In genomic region chr13:33330483-33330882, GRCh38 we compare ENCODE assay signal across 28 cellular contexts. TPM values are rescaled to one million over a fixed set of nuclear protein-coding genes. Genes with fewer than 3 reads are reported as not detected.
"Had no signal": no experiment of that assay in that cellular context is flagged by ENCODE, and none has a peak within 500 bp of the region (broad histone marks: within the 10 kb centered on the region; RNA-seq: fewer than 3 reads in every experiment).

No MANE protein-coding gene starts in this region.

- FAIRE-seq: pancreas, small intestine, urothelium cell line had no signal

- DNase-seq: hypothalamus; islet precursor cell; lower lobe of right lung; mammary epithelial cell; mesenchymal stem cell; naive thymus-derived CD8-positive, alpha-beta T cell; nucleus accumbens; pancreas; posterior cingulate gyrus; retina; right cardiac atrium; sigmoid colon; small intestine; spleen; stimulated activated CD4-positive, alpha-beta T cell treated with anti-CD3 and anti-CD28 coated beads, Interleukin-4, amount 100 ng/mL, for 24 hours; stimulated activated naive CD4-positive, alpha-beta T cell; tibial artery; trophoblast cell; upper lobe of right lung had no signal

- H3K36me3 ChIP-seq: lower lobe of right lung, pancreas, prostate gland, sigmoid colon, spleen, suprapubic skin, thoracic aorta, tibial artery, upper lobe of right lung had no signal

- H3K4me1 ChIP-seq: pancreas, prostate gland, spleen, suprapubic skin, tibial artery, upper lobe of right lung had no signal

- H3K4me1 Mint-ChIP-seq: naive thymus-derived CD8-positive, alpha-beta T cell; stimulated activated effector memory CD8-positive, alpha-beta T cell treated with anti-CD3 and anti-CD28 coated beads, Interleukin-12 subunit alpha, Interleukin-12 subunit beta, amount 100 ng/mL, for 72 hours had no signal

- H3K9me3 ChIP-seq: lower lobe of right lung, pancreas, prostate gland, sigmoid colon, spleen, suprapubic skin, thoracic aorta, tibial artery, upper lobe of right lung had no signal

- H3K9me3 Mint-ChIP-seq: naive thymus-derived CD8-positive, alpha-beta T cell; nephron; neural crest cell; stimulated activated effector memory CD8-positive, alpha-beta T cell treated with anti-CD3 and anti-CD28 coated beads, Interleukin-12 subunit alpha, Interleukin-12 subunit beta, amount 100 ng/mL, for 72 hours; stimulated activated naive CD8-positive, alpha-beta T cell treated with anti-CD3 and anti-CD28 coated beads, Interleukin-15, Interleukin-2, amounts not matched to agents 100 ng/mL and 50 ng/mL, for 24 hours had no signal

- H3K27ac Mint-ChIP-seq: naive thymus-derived CD8-positive, alpha-beta T cell; stimulated activated effector memory CD8-positive, alpha-beta T cell treated with anti-CD3 and anti-CD28 coated beads, Interleukin-12 subunit alpha, Interleukin-12 subunit beta, amount 100 ng/mL, for 72 hours; stimulated activated naive CD8-positive, alpha-beta T cell treated with anti-CD3 and anti-CD28 coated beads, Interleukin-15, Interleukin-2, amounts not matched to agents 100 ng/mL and 50 ng/mL, for 24 hours had no signal

- H3K27me3 ChIP-seq: pancreas, sigmoid colon, spleen, suprapubic skin, tibial artery, upper lobe of right lung had no signal

- H3K4me3 ChIP-seq: lower lobe of right lung, pancreas, prostate gland, sigmoid colon, spleen, suprapubic skin, thoracic aorta, tibial artery, upper lobe of right lung had no signal

- H3K36me3 Mint-ChIP-seq: naive thymus-derived CD8-positive, alpha-beta T cell; stimulated activated effector memory CD8-positive, alpha-beta T cell treated with anti-CD3 and anti-CD28 coated beads, Interleukin-12 subunit alpha, Interleukin-12 subunit beta, amount 100 ng/mL, for 72 hours had no signal

- H3K27ac ChIP-seq: lower lobe of right lung, pancreas, prostate gland, sigmoid colon, spleen, suprapubic skin, thoracic aorta, tibial artery, upper lobe of right lung had no signal

- ATAC-seq: left lobe of liver; naive thymus-derived CD8-positive, alpha-beta T cell; pancreas; right cardiac atrium; stimulated activated effector memory CD8-positive, alpha-beta T cell treated with anti-CD3 and anti-CD28 coated beads, Interleukin-12 subunit alpha, Interleukin-12 subunit beta, amount 100 ng/mL, for 72 hours; upper lobe of right lung had no signal

- H3K4me3 Mint-ChIP-seq: naive thymus-derived CD8-positive, alpha-beta T cell; nephron; neural crest cell; stimulated activated effector memory CD8-positive, alpha-beta T cell treated with anti-CD3 and anti-CD28 coated beads, Interleukin-12 subunit alpha, Interleukin-12 subunit beta, amount 100 ng/mL, for 72 hours; stimulated activated naive CD8-positive, alpha-beta T cell treated with anti-CD3 and anti-CD28 coated beads, Interleukin-15, Interleukin-2, amounts not matched to agents 100 ng/mL and 50 ng/mL, for 24 hours had no signal

RNA-seq across cellular contexts. Expression of gene STARD13, which starts 44.9 kb away (rescaled TPM):
- total RNA-seq: naive thymus-derived CD8-positive, alpha-beta T cell had no signal
- polyA plus RNA-seq: naive thymus-derived CD8-positive, alpha-beta T cell had no signal
